Comparison of ENCODE assay signal across 34 cellular contexts in genomic region chr11:101090679-101091270, GRCh38. TPM values are rescaled to one million over a fixed set of nuclear protein-coding genes. Genes with fewer than 3 reads are reported as not detected.
"Had no signal": no experiment of that assay in that cellular context is flagged by ENCODE, and none has a peak within 500 bp of the region (broad histone marks: within the 10 kb centered on the region; RNA-seq: fewer than 3 reads in every experiment).

No MANE protein-coding gene starts in this region.

- H3K27ac ChIP-seq: brain microvascular endothelial cell, WERI-Rb-1 had no signal

- FAIRE-seq: K562 had no signal

- ATAC-seq: activated CD8-positive, alpha-beta memory T cell treated with anti-CD3 and anti-CD28 coated beads, Interleukin-2, amount 10 ng/mL, durations not matched to agents 7 days and 5 days; activated naive CD8-positive, alpha-beta T cell treated with anti-CD3 and anti-CD28 coated beads, Interleukin-2, amount 50 U/mL, for 24 hours; K562; Panc1; SK-N-SH treated with all-trans-retinoic acid at 6 μM for 48 hours had no signal

- H3K4me3 ChIP-seq: K562 had no signal

- H3K27me3 ChIP-seq: brain microvascular endothelial cell had no signal

- DNase-seq: activated CD4-positive, alpha-beta memory T cell treated with anti-CD3 and anti-CD28 coated beads, Interleukin-2, amount 10 ng/mL, durations not matched to agents 7 days and 5 days; activated CD4-positive, alpha-beta T cell treated with anti-CD3 and anti-CD28 coated beads for 1 hour; activated CD4-positive, alpha-beta T cell treated with anti-CD3 and anti-CD28 coated beads for 48 hours; activated CD4-positive, CD25-positive, alpha-beta regulatory T cell; activated CD8-positive, alpha-beta memory T cell treated with anti-CD3 and anti-CD28 coated beads for 24 hours; activated CD8-positive, alpha-beta memory T cell treated with anti-CD3 and anti-CD28 coated beads, Interleukin-2, amount 10 ng/mL, durations not matched to agents 7 days and 5 days; activated CD8-positive, alpha-beta memory T cell treated with anti-CD3 and anti-CD28 coated beads, Interleukin-2, amount 50 U/mL, for 48 hours; activated effector memory CD4-positive, alpha-beta T cell treated with Interleukin-2 at 50 U/mL for 16 hours; activated naive CD4-positive, alpha-beta T cell treated with anti-CD3 and anti-CD28 coated beads, Interleukin-2, amount 10 ng/mL, durations not matched to agents 7 days and 5 days; activated naive CD8-positive, alpha-beta T cell treated with anti-CD3 and anti-CD28 coated beads, Interleukin-2, amount 50 U/mL, for 24 hours; activated T-cell treated with anti-CD3 and anti-CD28 coated beads, Interleukin-2, amount 50 U/mL, for 48 hours; amniotic stem cell; aorta; brain microvascular endothelial cell; NCI-H1092 treated with DMSO at 0.1 percent for 48 hours; NCI-H146; NCI-H187; NCI-H2029 treated with DMSO at 0.1 percent for 48 hours; NCI-H2107; NCI-H2171; NCI-H2227 treated with DMSO at 0.1 percent for 48 hours; NCI-H524 treated with DMSO at 0.1 percent for 48 hours; SIG-M5; SW 1271; T-helper 1 cell; T-helper 2 cell; T-helper 9 cell; WERI-Rb-1 had no signal

RNA-seq across cellular contexts. Expression of gene PGR, which starts 38.8 kb away (rescaled TPM):
- total RNA-seq: activated CD4-positive, alpha-beta memory T cell treated with anti-CD3 and anti-CD28 coated beads, Interleukin-2, amount 10 ng/mL, durations not matched to agents 7 days and 5 days; activated CD8-positive, alpha-beta memory T cell treated with anti-CD3 and anti-CD28 coated beads, Interleukin-2, amount 10 ng/mL, durations not matched to agents 7 days and 5 days; M059J; RPMI7951; SK-MEL-5 had no signal
